Comparison of ENCODE assay signal across 25 cellular contexts in genomic region chr4:119237642-119238041, GRCh38. TPM values are rescaled to one million over a fixed set of nuclear protein-coding genes. Genes with fewer than 3 reads are reported as not detected.
A peak's percentile ranks its signal among the peaks of the same experiment; 100 is the strongest.
DNase-seq lines count a peak whose midpoint lies in the region; ATAC-seq and TF ChIP-seq lines count a peak whose summit lies in the region.
"Had no signal": no experiment of that assay in that cellular context is flagged by ENCODE, and none has a peak within 500 bp of the region (broad histone marks: within the 10 kb centered on the region; RNA-seq: fewer than 3 reads in every experiment).

No MANE protein-coding gene starts in this region.

- peaks cover 5 to 7% of the 10 kb centered on the region in 2 donors for H3K36me3 Mint-ChIP-seq in activated T-cell treated with anti-CD3 and anti-CD28 coated beads, Interleukin-2, amount 50 U/mL, for 72 hours (ENCODE audit: insufficient read depth in 2 of 2)
- H3K36me3 Mint-ChIP-seq in activated T-helper 2 cell treated with anti-CD3 and anti-CD28 coated beads, Interferon-gamma antibody, Interleukin-2, Interleukin-4, amounts not matched to agents 10 μg/mL and 5 μg/mL and 100 μg/mL, durations not matched to agents 14 hours and 24 hours and 36 hours (ENCODE audit: low read depth) = peaks cover 13% of the 10 kb centered on the region
- H3K36me3 Mint-ChIP-seq in nephron progenitor cell (ENCODE audit: low read depth) = peaks cover 39% of the 10 kb centered on the region

- no peak for TF ChIP-seq EP300 in upper lobe of left lung (IDR thresholded peaks at IDR 0.05)

- no peaks in the 10 kb centered on the region for H4K20me1 ChIP-seq in KMS-11 (ENCODE audit: insufficient read depth)
- H4K20me1 ChIP-seq: BLaER1 treated with 17β-estradiol and CSF1 and Interleukin-3, amounts not matched to agents 10 nM and 100 nM had no signal

- H3K27me3 ChIP-seq in KMS-11 (ENCODE audit: insufficient read depth, low read depth) (no peaks in the 10 kb centered on the region), upper lobe of left lung (no peaks in the 10 kb centered on the region)
- H3K27me3 ChIP-seq: BLaER1 treated with 17β-estradiol and CSF1 and Interleukin-3, amounts not matched to agents 10 nM and 100 nM; esophagus squamous epithelium; gastroesophageal sphincter; left lung; right atrium auricular region; testis had no signal

- H3K4me1 Mint-ChIP-seq in activated T-cell treated with anti-CD3 and anti-CD28 coated beads, Interleukin-2, amount 50 U/mL, for 72 hours (ENCODE audit: low read depth) = peaks cover 53% of the 10 kb centered on the region
- H3K4me1 Mint-ChIP-seq in activated T-helper 2 cell treated with anti-CD3 and anti-CD28 coated beads, Interferon-gamma antibody, Interleukin-2, Interleukin-4, amounts not matched to agents 10 μg/mL and 5 μg/mL and 100 μg/mL, durations not matched to agents 14 hours and 24 hours and 36 hours (ENCODE audit: low read depth) = peaks cover 38% of the 10 kb centered on the region
- peaks cover 5% of the 10 kb centered on the region for H3K4me1 Mint-ChIP-seq in nephron progenitor cell

- ATAC-seq in activated T-cell treated with anti-CD3 and anti-CD28 coated beads, Interleukin-2, amount 50 U/mL, for 72 hours (replicated peaks in 1 of 2) = no peak
- ATAC-seq in upper lobe of left lung (ENCODE audit: low FRiP score in 2 of 2) = no peak
- ATAC-seq: gastroesophageal sphincter; naive thymus-derived CD8-positive, alpha-beta T cell had no signal

- no peak for TF ChIP-seq POLR2A in upper lobe of left lung (IDR thresholded peaks at IDR 0.05)

- intact Hi-C loops in activated T-helper 2 cell treated with anti-CD3 and anti-CD28 coated beads, Interferon-gamma antibody, Interleukin-2, Interleukin-4, amounts not matched to agents 10 μg/mL and 5 μg/mL and 100 μg/mL, durations not matched to agents 14 hours and 24 hours and 36 hours (cut with micrococcal nuclease) = loop anchor here (1.0 kb wide), 2 partner anchors 28 to 63 kb away; a partner anchor contains a TSS

- H3K36me3 ChIP-seq in KMS-11 (ENCODE audit: insufficient read depth) (no peaks in the 10 kb centered on the region), upper lobe of left lung (peaks cover 0 to 28% (median 1%) of the 10 kb centered on the region in 4 donors)

- H2AFZ ChIP-seq in KMS-11 (ENCODE audit: low read depth) = no peak overlapping the region

- H3K4me1 ChIP-seq in KMS-11 (ENCODE audit: low read depth, poor library complexity, severe bottlenecking) (peaks cover 19% of the 10 kb centered on the region), upper lobe of left lung (peaks cover 6 to 21% (median 13%) of the 10 kb centered on the region in 4 donors)
- H3K4me1 ChIP-seq: testis had no signal

- TF ChIP-seq CTCF in KMS-11 (conservative IDR thresholded peaks at IDR 0.05; ENCODE audit: low read depth, low read length) (no peak), nephron progenitor cell (IDR thresholded peaks at IDR 0.05) (no peak), upper lobe of left lung (IDR thresholded peaks at IDR 0.05) (no peak)

- no peaks in the 10 kb centered on the region for H3K9me3 ChIP-seq in upper lobe of left lung
- H3K9me3 ChIP-seq: esophagus squamous epithelium, gastroesophageal sphincter, left lung, right atrium auricular region, testis had no signal

- H3K27me3 Mint-ChIP-seq in activated T-cell treated with anti-CD3 and anti-CD28 coated beads, Interleukin-2, amount 50 U/mL, for 72 hours (ENCODE audit: low read depth) = no peaks in the 10 kb centered on the region
- no peaks in the 10 kb centered on the region for H3K27me3 Mint-ChIP-seq in activated T-helper 2 cell treated with anti-CD3 and anti-CD28 coated beads, Interferon-gamma antibody, Interleukin-2, Interleukin-4, amounts not matched to agents 10 μg/mL and 5 μg/mL and 100 μg/mL, durations not matched to agents 14 hours and 24 hours and 36 hours (ENCODE audit: low read depth)
- no peaks in the 10 kb centered on the region for H3K27me3 Mint-ChIP-seq in nephron progenitor cell (ENCODE audit: low read depth, poor library complexity)
- H3K27me3 Mint-ChIP-seq: naive thymus-derived CD8-positive, alpha-beta T cell had no signal

- H3K4me2 ChIP-seq in KMS-11 = peak overlapping the region; percentile 65; the same call in 1 of the 2 replicates
- H3K4me2 ChIP-seq: BLaER1 treated with 17β-estradiol and CSF1 and Interleukin-3, amounts not matched to agents 10 nM and 100 nM had no signal

- H3K79me2 ChIP-seq in KMS-11 (ENCODE audit: insufficient read depth, low read depth) = no peaks in the 10 kb centered on the region

- no peaks in the 10 kb centered on the region for H3K9me3 Mint-ChIP-seq in activated T-cell treated with anti-CD3 and anti-CD28 coated beads, Interleukin-2, amount 50 U/mL, for 72 hours
- H3K9me3 Mint-ChIP-seq in activated T-helper 2 cell treated with anti-CD3 and anti-CD28 coated beads, Interferon-gamma antibody, Interleukin-2, Interleukin-4, amounts not matched to agents 10 μg/mL and 5 μg/mL and 100 μg/mL, durations not matched to agents 14 hours and 24 hours and 36 hours = no peaks in the 10 kb centered on the region
- no peaks in the 10 kb centered on the region for H3K9me3 Mint-ChIP-seq in nephron progenitor cell
- H3K9me3 Mint-ChIP-seq: endodermal cell; H9; naive thymus-derived CD8-positive, alpha-beta T cell had no signal

- peak overlapping the region; percentile 4; the same call in 1 of the 2 replicates for H3K27ac ChIP-seq in KMS-11
- H3K27ac ChIP-seq in upper lobe of left lung = peak overlapping the region in 1 of 4 donors; percentile 12
- H3K27ac ChIP-seq: BLaER1 treated with 17β-estradiol and CSF1 and Interleukin-3, amounts not matched to agents 10 nM and 100 nM; esophagus squamous epithelium; gastroesophageal sphincter; right atrium auricular region; SK-N-MC; testis; VCaP had no signal

- peak overlapping the region; percentile 62 for H3K27ac Mint-ChIP-seq in activated T-cell treated with anti-CD3 and anti-CD28 coated beads, Interleukin-2, amount 50 U/mL, for 72 hours
- peak overlapping the region; percentile 87 for H3K27ac Mint-ChIP-seq in activated T-helper 2 cell treated with anti-CD3 and anti-CD28 coated beads, Interferon-gamma antibody, Interleukin-2, Interleukin-4, amounts not matched to agents 10 μg/mL and 5 μg/mL and 100 μg/mL, durations not matched to agents 14 hours and 24 hours and 36 hours
- peak overlapping the region; percentile 20 for H3K27ac Mint-ChIP-seq in nephron progenitor cell

- WGBS in upper lobe of left lung, 2 donors = 66 to 75% methylated on average over 2 of the region's 2 CpGs

- H3K4me3 ChIP-seq in KMS-11 (IDR thresholded peaks at IDR 0.05; ENCODE audit: insufficient read depth, low read depth, low read length) = no peak overlapping the region
- no peak overlapping the region for H3K4me3 ChIP-seq in upper lobe of left lung
- H3K4me3 ChIP-seq: BLaER1 treated with 17β-estradiol and CSF1 and Interleukin-3, amounts not matched to agents 10 nM and 100 nM; esophagus squamous epithelium; gastroesophageal sphincter; left lung; right atrium auricular region; SK-N-MC; testis had no signal

- no peak overlapping the region for H3K9ac ChIP-seq in KMS-11
- H3K9ac ChIP-seq: BLaER1 treated with 17β-estradiol and CSF1 and Interleukin-3, amounts not matched to agents 10 nM and 100 nM had no signal

- no peak for DNase-seq in activated T-cell treated with anti-CD3 and anti-CD28 coated beads, Interleukin-2, amount 50 U/mL, for 72 hours
- DNase-seq in activated T-cell treated with anti-CD3 and anti-CD28 coated beads, Interleukin-2, amount 50 U/mL, for 48 hours = no peak
- DNase-seq in activated T-helper 2 cell treated with anti-CD3 and anti-CD28 coated beads, Interferon-gamma antibody, Interleukin-2, Interleukin-4, amounts not matched to agents 10 μg/mL and 5 μg/mL and 100 μg/mL, durations not matched to agents 14 hours and 24 hours and 36 hours (ENCODE audit: low spot score) = no peak
- DNase-seq in nephron progenitor cell = no peak
- DNase-seq in upper lobe of left lung = no peak
- no peak for DNase-seq in SK-N-DZ (ENCODE audit: low spot score)
- DNase-seq in hippocampal formation (lab: John Stamatoyannopoulos, UW) = no peak
- DNase-seq: anterior cingulate cortex; cortex of kidney; EL; endodermal cell; esophagus squamous epithelium; H9; naive thymus-derived CD8-positive, alpha-beta T cell; NCI-H1105; NCI-H2029; NCI-H526 treated with DMSO at 0.1 percent for 48 hours; testis had no signal

- H3K4me3 Mint-ChIP-seq in activated T-cell treated with anti-CD3 and anti-CD28 coated beads, Interleukin-2, amount 50 U/mL, for 72 hours = peak overlapping the region; percentile 41 to 79
- H3K4me3 Mint-ChIP-seq in activated T-helper 2 cell treated with anti-CD3 and anti-CD28 coated beads, Interferon-gamma antibody, Interleukin-2, Interleukin-4, amounts not matched to agents 10 μg/mL and 5 μg/mL and 100 μg/mL, durations not matched to agents 14 hours and 24 hours and 36 hours (ENCODE audit: low read depth) = no peak overlapping the region
- H3K4me3 Mint-ChIP-seq in nephron progenitor cell = no peak overlapping the region
- H3K4me3 Mint-ChIP-seq: endodermal cell, H9 had no signal

RNA-seq across cellular contexts. Expression of gene USP53, which starts 25.1 kb away (rescaled TPM):
- 10 to 100 TPM; 11.3 to 12.6 TPM for total RNA-seq in activated T-cell treated with anti-CD3 and anti-CD28 coated beads, Interleukin-2, amount 50 U/mL, for 72 hours
- 6.6 and 7.3 TPM in 2 replicates for total RNA-seq in activated T-helper 2 cell treated with anti-CD3 and anti-CD28 coated beads, Interferon-gamma antibody, Interleukin-2, Interleukin-4, amounts not matched to agents 10 μg/mL and 5 μg/mL and 100 μg/mL, durations not matched to agents 14 hours and 24 hours and 36 hours
- total RNA-seq in upper lobe of left lung = 100 to 1,000 TPM in 2 of 6 donors, 10 to 100 TPM in 4; 44.4 to 130 (median 56.0) TPM
- polyA plus RNA-seq in SK-N-DZ (2014; cell fraction: cytosol; rRNA removed) = 2.8 and 3.2 TPM in 2 replicates
- polyA plus RNA-seq in SK-N-DZ (2014; cell fraction: nucleus; rRNA removed) = 5.3 and 5.5 TPM in 2 replicates

Comparison
In these comparisons a context has a peak if more than half of its experiments do, and no peak if none do; other contexts are left out.
1. H3K27ac Mint-ChIP-seq: peak in every context shown above with its lines; median percentile 87 in activated T-helper 2 cell treated with anti-CD3 and anti-CD28 coated beads, Interferon-gamma antibody, Interleukin-2, Interleukin-4, amounts not matched to agents 10 μg/mL and 5 μg/mL and 100 μg/mL, durations not matched to agents 14 hours and 24 hours and 36 hours; 62 in activated T-cell treated with anti-CD3 and anti-CD28 coated beads, Interleukin-2, amount 50 U/mL, for 72 hours; 20 in nephron progenitor cell.
2. H3K4me3 Mint-ChIP-seq: peak in activated T-cell treated with anti-CD3 and anti-CD28 coated beads, Interleukin-2, amount 50 U/mL, for 72 hours (2 of 2); none in activated T-helper 2 cell treated with anti-CD3 and anti-CD28 coated beads, Interferon-gamma antibody, Interleukin-2, Interleukin-4, amounts not matched to agents 10 μg/mL and 5 μg/mL and 100 μg/mL, durations not matched to agents 14 hours and 24 hours and 36 hours (single experiment) and nephron progenitor cell (single experiment).